ENCODE assay signal across 8 cellular contexts in genomic region chr1:61077676-61078521, GRCh38. TPM values are rescaled to one million over a fixed set of nuclear protein-coding genes. Genes with fewer than 3 reads are reported as not detected.
DNase-seq lines count a peak whose midpoint lies in the region; FAIRE-seq and TF ChIP-seq lines count a peak whose summit lies in the region.

No MANE protein-coding gene starts in this region.

- H3K4me3 ChIP-seq in MG63 (peak overlapping the region; percentile 54), stomach (peak overlapping the region; percentile 52 to 69 (median 56))

- TF ChIP-seq POLR2A in H54 (IDR thresholded peaks at IDR 0.05; ENCODE audit: low read depth, low read length): no peak
- TF ChIP-seq POLR2A in stomach (IDR thresholded peaks at IDR 0.05): no peak

- peaks cover 48% of the 10 kb centered on the region for H3K27me3 Mint-ChIP-seq in neural crest cell (ENCODE audit: low read depth)

- TF ChIP-seq EP300 in stomach (IDR thresholded peaks at IDR 0.05): no peak

- H3K4me1 Mint-ChIP-seq in neural crest cell: peaks cover 46% of the 10 kb centered on the region

- intact Hi-C loops in stomach (cut with DNase I; ENCODE audit: low total_unique reads): loop anchor here (10.0 kb wide), 1 partner anchor 117 kb away; no protein-coding TSS in a partner anchor

- H3K36me3 ChIP-seq in MG63 (no peaks in the 10 kb centered on the region), stomach (no peaks in the 10 kb centered on the region)

- peak; percentile 99 for DNase-seq in DMS 273 treated with DMSO at 0.1 percent for 48 hours (lab: John Stamatoyannopoulos, UW)
- peak; percentile 89 for DNase-seq in H54 (ENCODE audit: insufficient read length, low spot score)
- DNase-seq in MG63: peak; percentile 93
- peak; percentile 99 for DNase-seq in SHP77 treated with DMSO at 0.1 percent for 48 hours (lab: John Stamatoyannopoulos, UW)
- peak; percentile 88 for DNase-seq in activated naive CD4-positive, alpha-beta T cell treated with Interleukin-2 at 50 U/mL for 16 hours
- peak; percentile 100 for DNase-seq in foreskin melanocyte
- peak; percentile 82 for DNase-seq in neural crest cell (ENCODE audit: low read depth, low spot score)
- peak; percentile 92 for DNase-seq in stomach

- no peaks in the 10 kb centered on the region for H3K9me3 Mint-ChIP-seq in neural crest cell

- H3K27ac ChIP-seq in stomach: peak overlapping the region; percentile 63 to 96 (median 89)

- peaks cover 40 to 54% (median 52%) of the 10 kb centered on the region in 4 donors for H3K4me1 ChIP-seq in stomach

- peak; percentile 98 for FAIRE-seq in H54 (lab: Jason Lieb, UNC)

- no peak for TF ChIP-seq CTCF in neural crest cell (conservative IDR thresholded peaks at IDR 0.05)
- TF ChIP-seq CTCF in stomach (IDR thresholded peaks at IDR 0.05): peak in 2 of 7 experiments; percentile 8 to 24

- H3K9me3 ChIP-seq in MG63 (no peaks in the 10 kb centered on the region), stomach (no peaks in the 10 kb centered on the region)

- H3K4me3 Mint-ChIP-seq in neural crest cell: peak overlapping the region; percentile 91

- H3K27me3 ChIP-seq in MG63 (peaks cover 14% of the 10 kb centered on the region), stomach (no peaks in the 10 kb centered on the region)

- H3K27ac Mint-ChIP-seq in neural crest cell (ENCODE audit: unreplicated experiment): no peak overlapping the region

- 1 to 2% (median 2%) methylated on average over 19 of the region's 19 CpGs for whole genome bisulfite sequencing in stomach, 5 donors

- H3K36me3 Mint-ChIP-seq in neural crest cell (ENCODE audit: low read depth): no peaks in the 10 kb centered on the region

RNA-seq across cellular contexts. Expression of gene NFIA, which starts 4.5 kb away (rescaled TPM):
- not detected in 2 replicates for total RNA-seq in MG63 (2014; rRNA removed; shearing (Covaris generic); ENCODE audit: low replicate concordance)
- 2.2 and 3.4 TPM in 2 replicates for total RNA-seq in neural crest cell
- 100 to 1,000 TPM in 1 of 5 donors, 10 to 100 TPM in 4; 16.8 to 108 (median 61.0) TPM for total RNA-seq in stomach
- 10 to 100 TPM in 2 of 3 donors, 1 to 10 TPM in 1; 9.6 to 11.9 (median 10.0) TPM for polyA plus RNA-seq in stomach

Comparison
In these comparisons a context has a peak if more than half of its experiments do, and no peak if none do; other contexts are left out.
1. Peak in every context shown above with its lines: DNase-seq, H3K4me3 ChIP-seq and H3K27ac ChIP-seq.